Comparison of ENCODE assay signal across 1 cellular context in the genomic region with DNA sequence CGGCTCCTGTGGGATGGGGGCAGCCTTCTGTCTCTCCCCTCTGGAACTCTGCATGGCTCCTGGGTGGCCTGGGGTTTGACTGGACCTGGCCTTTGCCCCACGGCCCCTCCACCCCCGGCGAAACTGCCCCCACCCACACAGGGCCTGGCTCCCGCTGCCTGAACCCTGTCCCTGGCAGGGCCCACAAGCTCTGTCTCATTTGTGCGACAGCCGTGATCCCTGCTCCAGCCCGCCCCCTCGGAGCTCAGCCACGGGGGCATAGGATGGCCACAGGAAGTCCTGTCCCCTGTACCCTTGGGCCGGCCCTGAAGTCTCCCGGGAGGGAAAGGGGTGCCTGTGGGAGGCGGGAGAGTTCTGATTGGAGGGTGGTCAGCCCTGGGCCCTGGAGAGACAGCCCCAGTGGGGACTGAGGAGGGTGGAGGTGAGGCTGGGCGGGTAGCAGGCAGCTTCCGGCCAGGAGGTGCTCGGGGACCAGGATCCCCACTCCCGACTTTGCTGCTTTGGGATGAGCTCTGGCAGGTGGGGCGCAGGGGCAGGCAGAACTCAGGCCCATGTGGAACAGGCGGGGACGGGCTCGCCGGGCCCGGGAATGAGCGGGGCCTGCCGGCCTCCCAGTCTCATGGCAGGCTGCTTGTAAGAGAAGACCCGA.
TF ChIP-seq lines count a peak whose summit lies in the region.

No MANE protein-coding gene starts in this region.

TF ChIP-seq in HepG2, 621 proteins besides CTCF, POLR2A, EP300 and RAD21 (continued from another document and continues in another):
- TF ChIP-seq, protein P1, sequence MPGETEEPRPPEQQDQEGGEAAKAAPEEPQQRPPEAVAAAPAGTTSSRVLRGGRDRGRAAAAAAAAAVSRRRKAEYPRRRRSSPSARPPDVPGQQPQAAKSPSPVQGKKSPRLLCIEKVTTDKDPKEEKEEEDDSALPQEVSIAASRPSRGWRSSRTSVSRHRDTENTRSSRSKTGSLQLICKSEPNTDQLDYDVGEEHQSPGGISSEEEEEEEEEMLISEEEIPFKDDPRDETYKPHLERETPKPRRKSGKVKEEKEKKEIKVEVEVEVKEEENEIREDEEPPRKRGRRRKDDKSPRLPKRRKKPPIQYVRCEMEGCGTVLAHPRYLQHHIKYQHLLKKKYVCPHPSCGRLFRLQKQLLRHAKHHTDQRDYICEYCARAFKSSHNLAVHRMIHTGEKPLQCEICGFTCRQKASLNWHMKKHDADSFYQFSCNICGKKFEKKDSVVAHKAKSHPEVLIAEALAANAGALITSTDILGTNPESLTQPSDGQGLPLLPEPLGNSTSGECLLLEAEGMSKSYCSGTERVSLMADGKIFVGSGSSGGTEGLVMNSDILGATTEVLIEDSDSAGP (CRISPR knock-in tag; IDR thresholded peaks at IDR 0.05; ENCODE audit: borderline replicate concordance): peak; percentile 60; the same call in 1 of the 2 replicates
- TF ChIP-seq, protein P2, sequence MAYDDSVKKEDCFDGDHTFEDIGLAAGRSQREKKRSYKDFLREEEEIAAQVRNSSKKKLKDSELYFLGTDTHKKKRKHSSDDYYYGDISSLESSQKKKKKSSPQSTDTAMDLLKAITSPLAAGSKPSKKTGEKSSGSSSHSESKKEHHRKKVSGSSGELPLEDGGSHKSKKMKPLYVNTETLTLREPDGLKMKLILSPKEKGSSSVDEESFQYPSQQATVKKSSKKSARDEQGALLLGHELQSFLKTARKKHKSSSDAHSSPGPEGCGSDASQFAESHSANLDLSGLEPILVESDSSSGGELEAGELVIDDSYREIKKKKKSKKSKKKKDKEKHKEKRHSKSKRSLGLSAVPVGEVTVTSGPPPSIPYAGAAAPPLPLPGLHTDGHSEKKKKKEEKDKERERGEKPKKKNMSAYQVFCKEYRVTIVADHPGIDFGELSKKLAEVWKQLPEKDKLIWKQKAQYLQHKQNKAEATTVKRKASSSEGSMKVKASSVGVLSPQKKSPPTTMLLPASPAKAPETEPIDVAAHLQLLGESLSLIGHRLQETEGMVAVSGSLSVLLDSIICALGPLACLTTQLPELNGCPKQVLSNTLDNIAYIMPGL (CRISPR knock-in tag; IDR thresholded peaks at IDR 0.05; ENCODE audit: borderline replicate concordance in 1 of 2, low read depth in 1 of 2): peak; percentile 33 to 69; a peak in 3 of 4 replicates
- peak; percentile 55; the same call in 1 of the 2 replicates for TF ChIP-seq ZNF263 (CRISPR knock-in tag; IDR thresholded peaks at IDR 0.05)
- peak; percentile 32; the same call in 1 of the 2 replicates for TF ChIP-seq BCL6 (CRISPR knock-in tag; IDR thresholded peaks at IDR 0.05)
- 0 out of 2 replicates have a peak, but pooled peaks have one; percentile 14 for TF ChIP-seq DR1 (CRISPR knock-in tag; IDR thresholded peaks at IDR 0.05)
- peak; percentile 30; the same call in 1 of the 2 replicates for TF ChIP-seq ISL2 (CRISPR knock-in tag; IDR thresholded peaks at IDR 0.05)
- no peak for TF ChIP-seq FOXK2 (IDR thresholded peaks at IDR 0.05)
- TF ChIP-seq XRCC5 (optimal IDR thresholded peaks at IDR 0.05; ENCODE audit: low read length): peak; percentile 46
- TF ChIP-seq, protein P3, sequence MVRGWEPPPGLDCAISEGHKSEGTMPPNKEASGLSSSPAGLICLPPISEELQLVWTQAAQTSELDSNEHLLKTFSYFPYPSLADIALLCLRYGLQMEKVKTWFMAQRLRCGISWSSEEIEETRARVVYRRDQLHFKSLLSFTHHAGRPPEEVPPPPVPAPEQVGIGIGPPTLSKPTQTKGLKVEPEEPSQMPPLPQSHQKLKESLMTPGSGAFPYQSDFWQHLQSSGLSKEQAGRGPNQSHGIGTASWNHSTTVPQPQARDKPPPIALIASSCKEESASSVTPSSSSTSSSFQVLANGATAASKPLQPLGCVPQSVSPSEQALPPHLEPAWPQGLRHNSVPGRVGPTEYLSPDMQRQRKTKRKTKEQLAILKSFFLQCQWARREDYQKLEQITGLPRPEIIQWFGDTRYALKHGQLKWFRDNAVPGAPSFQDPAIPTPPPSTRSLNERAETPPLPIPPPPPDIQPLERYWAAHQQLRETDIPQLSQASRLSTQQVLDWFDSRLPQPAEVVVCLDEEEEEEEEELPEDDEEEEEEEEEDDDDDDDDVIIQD (CRISPR knock-in tag; IDR thresholded peaks at IDR 0.05; ENCODE audit: low read depth): 0 out of 2 replicates have a peak, but pooled peaks have one; percentile 26
- TF ChIP-seq HIVEP1 (CRISPR knock-in tag; IDR thresholded peaks at IDR 0.05): peak; percentile 7; the same call in 1 of the 2 replicates
- TF ChIP-seq, protein P4, sequence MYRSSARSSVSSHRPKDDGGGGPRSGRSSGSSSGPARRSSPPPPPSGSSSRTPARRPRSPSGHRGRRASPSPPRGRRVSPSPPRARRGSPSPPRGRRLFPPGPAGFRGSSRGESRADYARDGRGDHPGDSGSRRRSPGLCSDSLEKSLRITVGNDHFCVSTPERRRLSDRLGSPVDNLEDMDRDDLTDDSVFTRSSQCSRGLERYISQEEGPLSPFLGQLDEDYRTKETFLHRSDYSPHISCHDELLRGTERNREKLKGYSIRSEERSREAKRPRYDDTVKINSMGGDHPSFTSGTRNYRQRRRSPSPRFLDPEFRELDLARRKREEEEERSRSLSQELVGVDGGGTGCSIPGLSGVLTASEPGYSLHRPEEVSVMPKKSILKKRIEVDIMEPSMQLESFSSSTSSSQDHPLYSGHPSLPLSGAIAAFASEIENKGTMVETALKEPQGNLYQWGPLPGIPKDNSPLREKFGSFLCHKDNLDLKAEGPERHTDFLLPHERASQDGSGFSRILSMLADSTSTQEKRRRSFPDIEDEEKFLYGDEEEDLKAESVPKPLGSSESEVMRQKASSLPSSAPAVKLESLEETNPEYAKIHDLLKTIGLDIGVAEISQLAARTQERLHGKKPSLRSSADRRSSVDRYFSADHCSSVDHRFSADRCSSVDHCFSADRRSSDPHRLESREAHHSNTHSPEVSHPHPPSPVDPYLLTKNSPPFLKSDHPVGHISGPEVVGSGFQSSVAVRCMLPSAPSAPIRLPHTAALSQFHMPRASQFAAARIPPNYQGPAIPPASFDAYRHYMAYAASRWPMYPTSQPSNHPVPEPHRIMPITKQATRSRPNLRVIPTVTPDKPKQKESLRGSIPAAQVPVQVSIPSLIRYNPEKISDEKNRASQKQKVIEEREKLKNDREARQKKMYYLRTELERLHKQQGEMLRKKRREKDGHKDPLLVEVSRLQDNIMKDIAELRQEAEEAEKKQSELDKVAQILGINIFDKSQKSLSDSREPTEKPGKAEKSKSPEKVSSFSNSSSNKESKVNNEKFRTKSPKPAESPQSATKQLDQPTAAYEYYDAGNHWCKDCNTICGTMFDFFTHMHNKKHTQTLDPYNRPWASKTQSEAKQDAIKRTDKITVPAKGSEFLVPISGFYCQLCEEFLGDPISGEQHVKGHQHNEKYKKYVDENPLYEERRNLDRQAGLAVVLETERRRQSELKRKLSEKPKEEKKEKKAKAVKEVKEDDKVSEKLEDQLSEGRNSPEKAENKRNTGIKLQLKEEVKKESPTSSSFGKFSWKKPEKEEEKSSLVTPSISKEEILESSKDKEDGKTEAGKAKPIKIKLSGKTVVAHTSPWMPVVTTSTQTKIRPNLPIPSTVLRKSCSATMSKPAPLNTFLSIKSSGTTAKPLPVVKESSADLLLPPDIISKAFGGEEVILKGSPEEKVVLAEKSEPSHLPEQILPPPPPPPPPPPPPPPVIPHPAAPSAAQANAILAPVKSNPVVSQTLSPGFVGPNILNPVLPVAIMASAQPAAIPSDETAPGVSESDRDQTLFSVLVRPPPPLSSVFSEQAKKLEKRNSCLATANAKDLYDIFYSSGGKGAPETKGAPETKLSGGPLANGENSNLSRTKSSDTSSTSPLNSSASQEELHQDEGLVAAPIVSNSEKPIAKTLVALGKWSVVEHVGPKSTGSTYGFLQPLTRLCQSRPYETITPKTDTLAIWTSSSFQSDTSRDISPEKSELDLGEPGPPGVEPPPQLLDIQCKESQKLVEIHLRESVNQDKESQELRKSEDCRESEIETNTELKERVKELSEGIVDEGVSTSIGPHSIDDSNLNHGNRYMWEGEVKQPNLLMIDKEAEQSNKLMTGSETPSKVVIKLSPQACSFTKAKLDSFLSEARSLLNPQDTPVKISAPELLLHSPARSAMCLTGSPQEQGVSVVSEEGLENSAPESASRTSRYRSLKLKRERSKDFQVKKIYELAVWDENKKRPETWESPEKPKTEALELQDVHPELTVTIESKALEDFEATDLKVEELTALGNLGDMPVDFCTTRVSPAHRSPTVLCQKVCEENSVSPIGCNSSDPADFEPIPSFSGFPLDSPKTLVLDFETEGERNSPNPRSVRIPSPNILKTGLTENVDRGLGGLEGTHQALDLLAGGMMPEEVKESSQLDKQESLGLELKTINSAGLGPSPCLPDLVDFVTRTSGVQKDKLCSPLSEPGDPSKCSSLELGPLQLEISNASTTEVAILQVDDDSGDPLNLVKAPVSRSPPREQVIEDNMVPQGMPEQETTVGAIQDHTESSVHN (CRISPR knock-in tag; IDR thresholded peaks at IDR 0.05): 0 out of 2 replicates have a peak, but pooled peaks have one; percentile 28
- TF ChIP-seq THAP11 (CRISPR knock-in tag; IDR thresholded peaks at IDR 0.05): peak; percentile 18; the same call in 1 of the 2 replicates
- TF ChIP-seq, protein P5, sequence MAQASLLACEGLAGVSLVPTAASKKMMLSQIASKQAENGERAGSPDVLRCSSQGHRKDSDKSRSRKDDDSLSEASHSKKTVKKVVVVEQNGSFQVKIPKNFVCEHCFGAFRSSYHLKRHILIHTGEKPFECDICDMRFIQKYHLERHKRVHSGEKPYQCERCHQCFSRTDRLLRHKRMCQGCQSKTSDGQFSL (CRISPR knock-in tag; IDR thresholded peaks at IDR 0.05): 0 out of 2 replicates have a peak, but pooled peaks have one; percentile 65
- TF ChIP-seq, protein P6, sequence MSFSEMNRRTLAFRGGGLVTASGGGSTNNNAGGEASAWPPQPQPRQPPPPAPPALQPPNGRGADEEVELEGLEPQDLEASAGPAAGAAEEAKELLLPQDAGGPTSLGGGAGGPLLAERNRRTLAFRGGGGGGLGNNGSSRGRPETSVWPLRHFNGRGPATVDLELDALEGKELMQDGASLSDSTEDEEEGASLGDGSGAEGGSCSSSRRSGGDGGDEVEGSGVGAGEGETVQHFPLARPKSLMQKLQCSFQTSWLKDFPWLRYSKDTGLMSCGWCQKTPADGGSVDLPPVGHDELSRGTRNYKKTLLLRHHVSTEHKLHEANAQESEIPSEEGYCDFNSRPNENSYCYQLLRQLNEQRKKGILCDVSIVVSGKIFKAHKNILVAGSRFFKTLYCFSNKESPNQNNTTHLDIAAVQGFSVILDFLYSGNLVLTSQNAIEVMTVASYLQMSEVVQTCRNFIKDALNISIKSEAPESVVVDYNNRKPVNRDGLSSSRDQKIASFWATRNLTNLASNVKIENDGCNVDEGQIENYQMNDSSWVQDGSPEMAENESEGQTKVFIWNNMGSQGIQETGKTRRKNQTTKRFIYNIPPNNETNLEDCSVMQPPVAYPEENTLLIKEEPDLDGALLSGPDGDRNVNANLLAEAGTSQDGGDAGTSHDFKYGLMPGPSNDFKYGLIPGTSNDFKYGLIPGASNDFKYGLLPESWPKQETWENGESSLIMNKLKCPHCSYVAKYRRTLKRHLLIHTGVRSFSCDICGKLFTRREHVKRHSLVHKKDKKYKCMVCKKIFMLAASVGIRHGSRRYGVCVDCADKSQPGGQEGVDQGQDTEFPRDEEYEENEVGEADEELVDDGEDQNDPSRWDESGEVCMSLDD (CRISPR knock-in tag; IDR thresholded peaks at IDR 0.05; ENCODE audit: borderline replicate concordance): peak; percentile 87; the same call in 1 of the 2 replicates
- TF ChIP-seq, protein P7, sequence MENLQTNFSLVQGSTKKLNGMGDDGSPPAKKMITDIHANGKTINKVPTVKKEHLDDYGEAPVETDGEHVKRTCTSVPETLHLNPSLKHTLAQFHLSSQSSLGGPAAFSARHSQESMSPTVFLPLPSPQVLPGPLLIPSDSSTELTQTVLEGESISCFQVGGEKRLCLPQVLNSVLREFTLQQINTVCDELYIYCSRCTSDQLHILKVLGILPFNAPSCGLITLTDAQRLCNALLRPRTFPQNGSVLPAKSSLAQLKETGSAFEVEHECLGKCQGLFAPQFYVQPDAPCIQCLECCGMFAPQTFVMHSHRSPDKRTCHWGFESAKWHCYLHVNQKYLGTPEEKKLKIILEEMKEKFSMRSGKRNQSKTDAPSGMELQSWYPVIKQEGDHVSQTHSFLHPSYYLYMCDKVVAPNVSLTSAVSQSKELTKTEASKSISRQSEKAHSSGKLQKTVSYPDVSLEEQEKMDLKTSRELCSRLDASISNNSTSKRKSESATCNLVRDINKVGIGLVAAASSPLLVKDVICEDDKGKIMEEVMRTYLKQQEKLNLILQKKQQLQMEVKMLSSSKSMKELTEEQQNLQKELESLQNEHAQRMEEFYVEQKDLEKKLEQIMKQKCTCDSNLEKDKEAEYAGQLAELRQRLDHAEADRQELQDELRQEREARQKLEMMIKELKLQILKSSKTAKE (CRISPR knock-in tag; IDR thresholded peaks at IDR 0.05; ENCODE audit: borderline replicate concordance): 0 out of 2 replicates have a peak, but pooled peaks have one; percentile 51
- TF ChIP-seq ZNF235 (CRISPR knock-in tag; IDR thresholded peaks at IDR 0.05; ENCODE audit: borderline replicate concordance): peak; percentile 46; the same call in 1 of the 2 replicates
- no peak for TF ChIP-seq ZNF44 (CRISPR knock-in tag; IDR thresholded peaks at IDR 0.05)
- peak; percentile 48 for TF ChIP-seq ZNF605 (CRISPR knock-in tag; IDR thresholded peaks at IDR 0.05)
- 0 out of 2 replicates have a peak, but pooled peaks have one; percentile 36 for TF ChIP-seq SP140L (CRISPR knock-in tag; IDR thresholded peaks at IDR 0.05; ENCODE audit: borderline replicate concordance)
- TF ChIP-seq, protein P8, sequence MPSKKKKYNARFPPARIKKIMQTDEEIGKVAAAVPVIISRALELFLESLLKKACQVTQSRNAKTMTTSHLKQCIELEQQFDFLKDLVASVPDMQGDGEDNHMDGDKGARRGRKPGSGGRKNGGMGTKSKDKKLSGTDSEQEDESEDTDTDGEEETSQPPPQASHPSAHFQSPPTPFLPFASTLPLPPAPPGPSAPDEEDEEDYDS (CRISPR knock-in tag; IDR thresholded peaks at IDR 0.05): peak; percentile 66
- peak; percentile 51; the same call in 1 of the 2 replicates for TF ChIP-seq HOXA3 (CRISPR knock-in tag; IDR thresholded peaks at IDR 0.05)
- peak; percentile 9; the same call in 1 of the 2 replicates for TF ChIP-seq ZNF766 (CRISPR knock-in tag; IDR thresholded peaks at IDR 0.05; ENCODE audit: borderline replicate concordance)
- TF ChIP-seq ONECUT2 (CRISPR knock-in tag; IDR thresholded peaks at IDR 0.05): no peak
- TF ChIP-seq, protein P9, sequence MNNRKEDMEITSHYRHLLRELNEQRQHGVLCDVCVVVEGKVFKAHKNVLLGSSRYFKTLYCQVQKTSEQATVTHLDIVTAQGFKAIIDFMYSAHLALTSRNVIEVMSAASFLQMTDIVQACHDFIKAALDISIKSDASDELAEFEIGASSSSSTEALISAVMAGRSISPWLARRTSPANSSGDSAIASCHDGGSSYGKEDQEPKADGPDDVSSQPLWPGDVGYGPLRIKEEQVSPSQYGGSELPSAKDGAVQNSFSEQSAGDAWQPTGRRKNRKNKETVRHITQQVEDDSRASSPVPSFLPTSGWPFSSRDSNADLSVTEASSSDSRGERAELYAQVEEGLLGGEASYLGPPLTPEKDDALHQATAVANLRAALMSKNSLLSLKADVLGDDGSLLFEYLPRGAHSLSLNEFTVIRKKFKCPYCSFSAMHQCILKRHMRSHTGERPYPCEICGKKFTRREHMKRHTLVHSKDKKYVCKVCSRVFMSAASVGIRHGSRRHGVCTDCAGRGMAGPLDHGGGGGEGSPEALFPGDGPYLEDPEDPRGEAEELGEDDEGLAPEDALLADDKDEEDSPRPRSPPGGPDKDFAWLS (CRISPR knock-in tag; IDR thresholded peaks at IDR 0.05; ENCODE audit: borderline replicate concordance): peak; percentile 88; the same call in 1 of the 2 replicates
- TF ChIP-seq ZNF556 (CRISPR knock-in tag; IDR thresholded peaks at IDR 0.05; ENCODE audit: borderline replicate concordance): peak; percentile 72; the same call in 1 of the 2 replicates
- TF ChIP-seq SNAPC2 (CRISPR knock-in tag; IDR thresholded peaks at IDR 0.05): peak; percentile 34; the same call in 1 of the 2 replicates
